ENCODE assay signal across 8 cellular contexts in genomic region chr20:19976595-19977372, GRCh38. TPM values are rescaled to one million over a fixed set of nuclear protein-coding genes. Genes with fewer than 3 reads are reported as not detected.
DNase-seq lines count a peak whose midpoint lies in the region; ATAC-seq and TF ChIP-seq lines count a peak whose summit lies in the region.

No MANE protein-coding gene starts in this region.

- peaks cover 30% of the 10 kb centered on the region; the same call in 1 of the 2 replicates for H3K36me3 ChIP-seq in PC-3 (ENCODE audit: low read depth, low read length)

- peaks cover 52% of the 10 kb centered on the region for H3K36me3 Mint-ChIP-seq in nephron (ENCODE audit: low read depth)
- H3K36me3 Mint-ChIP-seq in naive thymus-derived CD8-positive, alpha-beta T cell: no peaks in the 10 kb centered on the region

- no peak overlapping the region for H2AFZ ChIP-seq in PC-3 (ENCODE audit: low read length)

- peaks cover 73% of the 10 kb centered on the region for H3K4me1 Mint-ChIP-seq in nephron
- H3K4me1 Mint-ChIP-seq in naive thymus-derived CD8-positive, alpha-beta T cell: peaks cover 3 to 11% (median 5%) of the 10 kb centered on the region in 4 donors

- CTCF ChIA-PET in PC-3 (lab: Charles Lee): interaction anchor here (0.6 to 1.6 kb wide), 3 partner anchors 22 to 149 kb away, joined by 3 read pairs; no protein-coding TSS in a partner anchor
- CTCF ChIA-PET in GM10248 (lab: Yijun Ruan, JAX): interaction anchor here (0.9 to 2.8 kb wide), 11 partner anchors 10 to 393 kb away, joined by 3 to 10 read pairs (median 4); no protein-coding TSS in a partner anchor

- POLR2A ChIA-PET in PC-3 (lab: Charles Lee; ENCODE audit: unreplicated experiment) (interaction anchor here (0.5 to 2.0 kb wide), 7 partner anchors 10 to 1479 kb away, joined by 3 to 13 read pairs (median 6); no protein-coding TSS in a partner anchor), GM10248 (lab: Yijun Ruan, JAX) (no interaction called here)
- POLR2A ChIA-PET in naive thymus-derived CD8-positive, alpha-beta T cell (lab: Charles Lee): no interaction called here

- no peaks in the 10 kb centered on the region for H3F3A ChIP-seq in PC-3 (ENCODE audit: low read length, unreplicated experiment)

- BruUV-seq in PC-3 (replicated peaks; lab: Mats Ljungman, UMichigan): TSS peak; percentile 91

- H3K9me2 ChIP-seq in PC-3 (replicated peaks; ENCODE audit: low read length): no peaks in the 10 kb centered on the region

- H3K4me3 ChIP-seq in AG10803 (ENCODE audit: low read length): peak overlapping the region; percentile 98
- H3K4me3 ChIP-seq in PC-3 (ENCODE audit: low read length): peak overlapping the region; percentile 87

- H3K4me1 ChIP-seq in PC-3 (ENCODE audit: insufficient read depth, low read length): peaks cover 61% of the 10 kb centered on the region

- H3K4me2 ChIP-seq in PC-3 (ENCODE audit: low read length): peak overlapping the region; percentile 91

- H3K27ac ChIP-seq in PC-3 (ENCODE audit: low read length): peak overlapping the region; percentile 93
- H3K27ac ChIP-seq in epithelial cell of prostate: peak overlapping the region; percentile 94

- intact Hi-C loops in PC-3 (cut with micrococcal nuclease): loop anchor here (1.0 to 5.0 kb wide), 4 partner anchors 17 to 191 kb away; no protein-coding TSS in a partner anchor

- H3K9ac ChIP-seq in PC-3 (ENCODE audit: low read length): peak overlapping the region; percentile 97

- peaks cover 79% of the 10 kb centered on the region for H3K79me2 ChIP-seq in PC-3 (ENCODE audit: low read length)

- peak; percentile 52 for ATAC-seq in PC-3
- ATAC-seq in naive thymus-derived CD8-positive, alpha-beta T cell: no peak

- peak overlapping the region; percentile 97 to 99 (median 98) for H3K27ac Mint-ChIP-seq in nephron
- peak overlapping the region in 3 of 10 donors; percentile 14 to 37 (median 25) for H3K27ac Mint-ChIP-seq in naive thymus-derived CD8-positive, alpha-beta T cell

- peaks cover 45% of the 10 kb centered on the region for H4K20me1 ChIP-seq in PC-3 (ENCODE audit: low read length)

- no peaks in the 10 kb centered on the region for H3K27me3 ChIP-seq in PC-3 (ENCODE audit: low read length)

- peak overlapping the region; percentile 74 to 86 (median 85) for H3K4me3 Mint-ChIP-seq in nephron
- no peak overlapping the region for H3K4me3 Mint-ChIP-seq in naive thymus-derived CD8-positive, alpha-beta T cell

- TF ChIP-seq CTCF in AG10803 (conservative IDR thresholded peaks at IDR 0.05; ENCODE audit: low read length) (no peak), PC-3 (conservative IDR thresholded peaks at IDR 0.05; ENCODE audit: low read depth, low read length) (no peak), nephron (IDR thresholded peaks at IDR 0.05; ENCODE audit: unreplicated experiment in 3 of 3) (no peak), GM10248 (IDR thresholded peaks at IDR 0.05; ENCODE audit: control extremely low read depth, extremely low read depth, low read depth, missing control alignments) (no peak)

- DNase-seq in AG10803 (ENCODE audit: low read depth): peak; percentile 88
- peak; percentile 82 for DNase-seq in PC-3
- no peak for DNase-seq in epithelial cell of prostate (ENCODE audit: low read depth, low spot score)
- DNase-seq in germinal center (ENCODE audit: low spot score): no peak
- DNase-seq in GM10248 (ENCODE audit: extremely low spot score): no peak
- no peak for DNase-seq in naive thymus-derived CD8-positive, alpha-beta T cell
- no peak for DNase-seq in activated T-cell treated with anti-CD3 and anti-CD28 coated beads for 4 hours

- no peaks in the 10 kb centered on the region for H3K9me3 ChIP-seq in PC-3 (ENCODE audit: low read length)

- H3K27me3 Mint-ChIP-seq in nephron (ENCODE audit: low read depth): no peaks in the 10 kb centered on the region
- peaks cover 0 to 3% (median 0%) of the 10 kb centered on the region in 5 donors for H3K27me3 Mint-ChIP-seq in naive thymus-derived CD8-positive, alpha-beta T cell

- H3K9me3 Mint-ChIP-seq in nephron: no peaks in the 10 kb centered on the region
- no peaks in the 10 kb centered on the region for H3K9me3 Mint-ChIP-seq in naive thymus-derived CD8-positive, alpha-beta T cell

RNA-seq across cellular contexts. Expression of gene NAA20, which starts 40.4 kb away (rescaled TPM):
- 107 and 113 TPM in 2 replicates for total RNA-seq in PC-3 (2014; rRNA removed)
- total RNA-seq in naive thymus-derived CD8-positive, alpha-beta T cell: 10 to 100 TPM; 40.9 to 41.5 TPM
- 10 to 100 TPM; 75.0 to 82.4 (median 79.9) TPM for polyA plus RNA-seq in naive thymus-derived CD8-positive, alpha-beta T cell

Comparison
In these comparisons a context has a peak if more than half of its experiments do, and no peak if none do; other contexts are left out.
1. DNase-seq: peak in AG10803 (single experiment) and PC-3 (single experiment); none in epithelial cell of prostate (single experiment), germinal center (single experiment), GM10248 (single experiment), naive thymus-derived CD8-positive, alpha-beta T cell (0 of 10) and activated T-cell treated with anti-CD3 and anti-CD28 coated beads for 4 hours (single experiment).
2. H3K4me3 Mint-ChIP-seq: peak in nephron (3 of 3); none in naive thymus-derived CD8-positive, alpha-beta T cell (0 of 10).